8 cellular contexts compared by ENCODE assay signal in the genomic region with DNA sequence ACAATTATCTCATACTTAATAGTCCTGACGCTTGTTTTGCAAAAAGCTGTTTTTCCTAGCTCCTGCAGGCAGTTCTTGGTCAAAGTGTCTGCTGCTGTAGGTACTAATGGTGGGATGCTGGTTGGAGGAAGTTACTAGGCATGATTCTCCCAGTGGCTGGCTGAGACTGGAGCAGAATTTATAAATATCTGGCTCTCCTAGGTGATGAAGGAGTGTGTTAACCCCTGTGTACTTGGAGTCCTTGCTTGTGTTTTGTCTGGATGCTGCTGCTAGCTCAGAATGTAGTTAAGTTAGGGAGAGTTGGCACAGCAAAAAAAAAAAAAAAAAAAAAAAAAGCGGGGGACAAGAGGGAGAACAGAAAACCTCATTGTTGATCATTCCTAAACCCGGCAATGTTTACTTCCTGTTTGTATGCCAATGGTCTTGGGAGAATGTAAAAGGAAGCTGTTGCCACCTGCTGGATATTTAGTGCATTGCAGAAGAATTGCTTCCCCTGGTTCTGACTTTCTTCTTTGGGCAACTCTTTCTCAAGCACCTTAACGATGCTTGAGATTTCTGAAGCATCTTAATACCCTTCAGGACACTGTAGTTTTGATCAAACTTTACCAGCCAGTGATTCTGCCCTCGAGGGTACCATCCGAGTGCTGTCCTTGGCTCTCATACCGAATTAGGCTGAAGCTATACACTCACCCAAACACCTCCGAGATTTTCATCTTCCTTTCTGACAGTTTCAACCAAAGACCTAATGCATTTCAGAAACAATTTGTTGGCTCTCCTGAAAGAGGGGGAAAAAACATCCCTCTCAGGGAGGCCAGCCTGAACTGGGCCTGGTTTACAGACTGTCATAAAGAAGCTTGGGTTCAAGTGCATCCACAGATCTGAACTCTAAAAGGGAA.
DNase-seq lines count a peak whose midpoint lies in the region; FAIRE-seq and TF ChIP-seq lines count a peak whose summit lies in the region.

No MANE protein-coding gene starts in this region.

- no peak overlapping the region for H3K27ac ChIP-seq in caudate nucleus (ENCODE audit: low read depth, low read length)

- CTCF ChIA-PET in HEK293T (lab: Yijun Ruan, JAX) = interaction anchor here (0.5 to 1.2 kb wide), 16 partner anchors 9 to 259 kb away, joined by 3 to 8 read pairs (median 3); no protein-coding TSS in a partner anchor

- H3K4me3 ChIP-seq in GM12865 (ENCODE audit: low read depth, low read length) = no peak overlapping the region

- POLR2A ChIA-PET in HEK293T (lab: Yijun Ruan, JAX) = no interaction called here

- DNase-seq in AG08396 (ENCODE audit: low spot score) = peak; percentile 73
- peak; percentile 83 for DNase-seq in GM12865 (ENCODE audit: low read depth)
- peak; percentile 81 for DNase-seq in HEK293T (ENCODE audit: extremely low spot score)
- DNase-seq in LoVo (ENCODE audit: low spot score) = peak; percentile 81
- DNase-seq in SIG-M5 (lab: John Stamatoyannopoulos, UW) = peak; percentile 4
- peak in 34 of 61 donors; percentile 4 to 79 (median 30) for DNase-seq in caudate nucleus (lab: John Stamatoyannopoulos, UW)
- peak; percentile 5 to 14 (median 7) for DNase-seq in stimulated activated CD4-positive, alpha-beta T cell treated with anti-CD3 and anti-CD28 coated beads, TNF-alpha, amount 100 ng/mL, for 24 hours (ENCODE audit: low read depth in 3 of 3)

- peak; percentile 87 for TF ChIP-seq CTCF in GM12865 (IDR thresholded peaks at IDR 0.05; ENCODE audit: insufficient read depth, low read depth, low read length, missing control alignments)

- peak; percentile 99 for FAIRE-seq in islet of Langerhans (lab: Jason Lieb, UNC)

TF ChIP-seq in HEK293T, 16 proteins besides CTCF, POLR2A, EP300 and RAD21:
- TF ChIP-seq ELF4 (IDR thresholded peaks at IDR 0.05) (peak; percentile 34; the same call in 1 of the 2 replicates), CTBP1 (IDR thresholded peaks at IDR 0.05; ENCODE audit: borderline replicate concordance) (no peak), FOXA1 (IDR thresholded peaks at IDR 0.05) (no peak), L3MBTL2 (conservative IDR thresholded peaks at IDR 0.05) (no peak), ZNF384 (IDR thresholded peaks at IDR 0.05) (no peak), FOXK2 (IDR thresholded peaks at IDR 0.05) (no peak), HDGF (IDR thresholded peaks at IDR 0.05; ENCODE audit: borderline replicate concordance) (no peak)

Comparison
In these comparisons a context has a peak if more than half of its experiments do, and no peak if none do; other contexts are left out.
1. DNase-seq: peak in every context shown above with its lines; median percentile 83 in GM12865; 81 in HEK293T; 81 in LoVo; 73 in AG08396; 30 in caudate nucleus; 7 in stimulated activated CD4-positive, alpha-beta T cell treated with anti-CD3 and anti-CD28 coated beads, TNF-alpha, amount 100 ng/mL, for 24 hours; 4 in SIG-M5.